Comparison of ENCODE assay signal across 7 cellular contexts in genomic region chr9:94213513-94214124, GRCh38. TPM values are rescaled to one million over a fixed set of nuclear protein-coding genes. Genes with fewer than 3 reads are reported as not detected.
DNase-seq lines count a peak whose midpoint lies in the region; ATAC-seq, FAIRE-seq and TF ChIP-seq lines count a peak whose summit lies in the region.

No MANE protein-coding gene starts in this region.

- TF ChIP-seq CTCF in astrocyte (IDR thresholded peaks at IDR 0.05; ENCODE audit: insufficient read depth, low read depth, low read length): peak; percentile 74

- no peaks in the 10 kb centered on the region for H3K4me1 ChIP-seq in astrocyte (ENCODE audit: insufficient read depth, low read length)

- no peaks in the 10 kb centered on the region for H3K79me2 ChIP-seq in astrocyte (ENCODE audit: insufficient read depth, low read length)

- H3K4me3 ChIP-seq in astrocyte (ENCODE audit: insufficient read depth, low read depth, low read length) (no peak overlapping the region), skeletal muscle cell (ENCODE audit: low read depth, low read length) (no peak overlapping the region)

- H4K20me1 ChIP-seq in astrocyte (ENCODE audit: insufficient read depth, low read length): no peaks in the 10 kb centered on the region

- no peak overlapping the region for H3K4me3 Mint-ChIP-seq in astrocyte (ENCODE audit: unreplicated experiment)

- H3K27ac Mint-ChIP-seq in astrocyte (ENCODE audit: unreplicated experiment): no peak overlapping the region

- DNase-seq in NCI-H2081 treated with DMSO at 0.1 percent for 48 hours (lab: John Stamatoyannopoulos, UW) (peak; percentile 59), T-helper 9 cell (peak; percentile 51), astrocyte (ENCODE audit: low read depth) (peak; percentile 54), hepatic stellate cell (ENCODE audit: low spot score) (peak; percentile 72), skeletal muscle cell (ENCODE audit: low read depth) (peak; percentile 25)

- peak; percentile 52 for FAIRE-seq in astrocyte (lab: Jason Lieb, UNC)

- H3K9ac ChIP-seq in astrocyte (ENCODE audit: low read length): no peak overlapping the region

- no peaks in the 10 kb centered on the region for H3K36me3 Mint-ChIP-seq in astrocyte (ENCODE audit: low read depth, unreplicated experiment)

- ATAC-seq in GM18502 (IDR thresholded peaks at IDR 0.05; ENCODE audit: poor library complexity, unreplicated experiment) (peak; percentile 76), HG02973 (IDR thresholded peaks at IDR 0.05; ENCODE audit: unreplicated experiment) (peak; percentile 83)

- peaks cover 3% of the 10 kb centered on the region for H3K9me3 Mint-ChIP-seq in astrocyte (ENCODE audit: unreplicated experiment)

- H3K4me2 ChIP-seq in astrocyte (ENCODE audit: low read length): no peak overlapping the region

- peaks cover 10% of the 10 kb centered on the region for H3K4me1 Mint-ChIP-seq in astrocyte (ENCODE audit: low read depth, unreplicated experiment)

- H2AFZ ChIP-seq in astrocyte (ENCODE audit: low read depth, low read length): peak overlapping the region; percentile 48

- peaks cover 4% of the 10 kb centered on the region for H3K27me3 Mint-ChIP-seq in astrocyte (ENCODE audit: low read depth, unreplicated experiment)

- no peaks in the 10 kb centered on the region for H3K36me3 ChIP-seq in astrocyte (ENCODE audit: insufficient read depth, low read length)

- H3K9me3 ChIP-seq in astrocyte (ENCODE audit: insufficient read depth, low read depth, low read length): no peaks in the 10 kb centered on the region

- H3K27me3 ChIP-seq in astrocyte (ENCODE audit: insufficient read depth, low read length): no peaks in the 10 kb centered on the region

- H3K27ac ChIP-seq in astrocyte (ENCODE audit: low read depth, low read length): no peak overlapping the region

RNA-seq across cellular contexts. Expression of gene ZNF169, which starts 45.5 kb away (rescaled TPM):
- 3.7 and 4.1 TPM in 2 replicates for total RNA-seq in astrocyte
